ENCODE assay signal across 12 cellular contexts in genomic region chr18:9173770-9174233, GRCh38. TPM values are rescaled to one million over a fixed set of nuclear protein-coding genes. Genes with fewer than 3 reads are reported as not detected.
DNase-seq lines count a peak whose midpoint lies in the region; ATAC-seq and TF ChIP-seq lines count a peak whose summit lies in the region.
"Had no signal": no experiment of that assay in that cellular context is flagged by ENCODE, and none has a peak within 500 bp of the region (broad histone marks: within the 10 kb centered on the region; RNA-seq: fewer than 3 reads in every experiment).

No MANE protein-coding gene starts in this region.

- peak; percentile 81 to 87 for ATAC-seq in activated CD4-positive, CD25-positive, alpha-beta regulatory T cell treated with anti-CD3 and anti-CD28 coated beads, Interleukin-2, amount 50 U/mL, for 24 hours
- ATAC-seq in GM18508 (IDR thresholded peaks at IDR 0.05; ENCODE audit: insufficient read depth, unreplicated experiment) = peak; percentile 48
- peak; percentile 66 for ATAC-seq in HG03565 (IDR thresholded peaks at IDR 0.05; ENCODE audit: unreplicated experiment)
- peak; percentile 9 for ATAC-seq in mucosa of descending colon
- no peak for ATAC-seq in SK-N-SH treated with all-trans-retinoic acid at 6 μM for 48 hours

- no peak for DNase-seq in activated CD4-positive, CD25-positive, alpha-beta regulatory T cell treated with anti-CD3 and anti-CD28 coated beads, Interleukin-2, amount 50 U/mL, for 72 hours
- DNase-seq in mucosa of descending colon (no peak), GM10248 (ENCODE audit: extremely low spot score) (no peak), amniotic stem cell (lab: John Stamatoyannopoulos, UW) (no peak)
- DNase-seq: activated naive CD4-positive, alpha-beta T cell treated with Interleukin-2 at 50 U/mL for 16 hours; central memory CD4-positive, alpha-beta T cell; transverse colon had no signal

- intact Hi-C loops in mucosa of descending colon (cut with DNase I, micrococcal nuclease) = no loop called here

- no peak overlapping the region for H3K4me3 ChIP-seq in mucosa of descending colon
- H3K4me3 ChIP-seq: esophagus muscularis mucosa, transverse colon had no signal

- POLR2A ChIA-PET in GM10248 (lab: Yijun Ruan, JAX) = no interaction called here

- CTCF ChIA-PET in GM10248 (lab: Yijun Ruan, JAX) = no interaction called here

- TF ChIP-seq CTCF in mucosa of descending colon (IDR thresholded peaks at IDR 0.05) (no peak), GM10248 (IDR thresholded peaks at IDR 0.05; ENCODE audit: control extremely low read depth, extremely low read depth, low read depth, missing control alignments) (no peak)

- no peaks in the 10 kb centered on the region for H3K36me3 ChIP-seq in mucosa of descending colon (ENCODE audit: low read depth)
- H3K36me3 ChIP-seq: esophagus muscularis mucosa, transverse colon had no signal

- H3K9me3 ChIP-seq in mucosa of descending colon = no peaks in the 10 kb centered on the region
- H3K9me3 ChIP-seq: esophagus muscularis mucosa, transverse colon had no signal

- no peaks in the 10 kb centered on the region for H3K4me1 ChIP-seq in mucosa of descending colon (ENCODE audit: low read depth)

TF ChIP-seq in SK-N-SH treated with all-trans-retinoic acid at 6 μM for 48 hours, 23 proteins besides CTCF, POLR2A, EP300 and RAD21:
- TF ChIP-seq ISL1 (CRISPR knock-in tag; IDR thresholded peaks at IDR 0.05) (no peak), BACH2 (CRISPR knock-in tag; IDR thresholded peaks at IDR 0.05; ENCODE audit: borderline replicate concordance) (no peak), ZNF70 (CRISPR knock-in tag; IDR thresholded peaks at IDR 0.05) (no peak), SNAI2 (CRISPR knock-in tag; IDR thresholded peaks at IDR 0.05) (no peak), ESRRG (CRISPR knock-in tag; IDR thresholded peaks at IDR 0.05) (no peak), POU6F1 (CRISPR knock-in tag; IDR thresholded peaks at IDR 0.05; ENCODE audit: borderline replicate concordance, low read depth) (no peak), PPARA (CRISPR knock-in tag; IDR thresholded peaks at IDR 0.05; ENCODE audit: borderline replicate concordance) (no peak), CSRNP3 (CRISPR knock-in tag; IDR thresholded peaks at IDR 0.05) (no peak), GLIS3 (CRISPR knock-in tag; IDR thresholded peaks at IDR 0.05) (no peak), OSR1 (CRISPR knock-in tag; IDR thresholded peaks at IDR 0.05) (no peak), RARB (CRISPR knock-in tag; IDR thresholded peaks at IDR 0.05) (no peak), ZC3H10 (CRISPR knock-in tag; IDR thresholded peaks at IDR 0.05) (no peak), ZFP3 (CRISPR knock-in tag; IDR thresholded peaks at IDR 0.05) (no peak)

RNA-seq across cellular contexts. Expression of gene ANKRD12, which starts 37.2 kb away (rescaled TPM):
- 100 to 1,000 TPM in 1 of 3 donors, 10 to 100 TPM in 2; 46.8 to 108 (median 63.6) TPM for total RNA-seq in mucosa of descending colon
